ENCODE assay signal across 10 cellular contexts in the genomic region with DNA sequence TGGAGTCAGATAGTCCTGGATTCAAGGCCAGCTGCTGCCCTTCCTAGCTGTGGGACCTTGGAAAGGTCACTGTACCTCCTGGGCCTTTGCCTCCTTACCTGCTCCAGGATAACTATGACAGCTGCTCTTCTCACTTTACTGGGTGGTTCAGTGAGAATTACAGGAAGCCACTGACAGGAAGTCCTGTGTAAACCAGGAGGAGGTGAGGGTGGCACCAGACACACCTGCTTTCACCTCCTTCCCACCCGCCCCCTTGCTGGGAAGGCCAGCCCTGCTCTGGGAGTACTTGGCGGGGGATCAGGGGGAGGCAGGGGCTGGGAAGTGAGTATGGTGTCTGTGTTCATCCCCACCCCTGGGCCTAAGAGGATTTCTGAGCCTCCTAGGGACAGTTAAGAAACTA. TPM values are rescaled to one million over a fixed set of nuclear protein-coding genes. Genes with fewer than 3 reads are reported as not detected.
DNase-seq lines count a peak whose midpoint lies in the region; TF ChIP-seq lines count a peak whose summit lies in the region.
"Had no signal": no experiment of that assay in that cellular context is flagged by ENCODE, and none has a peak within 500 bp of the region (broad histone marks: within the 10 kb centered on the region; RNA-seq: fewer than 3 reads in every experiment).

No MANE protein-coding gene starts in this region.

- H3K36me3 ChIP-seq in BLaER1 (0 out of 2 replicates have a peak, but pooled peaks cover 9% of the 10 kb centered on the region), GM23248 (ENCODE audit: low read depth) (no peaks in the 10 kb centered on the region)
- H3K36me3 ChIP-seq: suprapubic skin had no signal

- H2AFZ ChIP-seq in GM23248: no peak overlapping the region

- no peaks in the 10 kb centered on the region for H3K9me3 ChIP-seq in BLaER1
- H3K9me3 ChIP-seq in GM23248 (ENCODE audit: low read depth): no peaks in the 10 kb centered on the region
- H3K9me3 ChIP-seq: esophagus squamous epithelium, suprapubic skin had no signal

- no peaks in the 10 kb centered on the region for H3K9me3 Mint-ChIP-seq in immature natural killer cell

- peak overlapping the region; percentile 98 for H3K4me2 ChIP-seq in BLaER1
- H3K4me2 ChIP-seq in GM23248 (ENCODE audit: unreplicated experiment): no peak overlapping the region

- peaks cover 62 to 71% of the 10 kb centered on the region in 2 donors for H3K4me1 Mint-ChIP-seq in immature natural killer cell

- H3K27me3 ChIP-seq in BLaER1: no peaks in the 10 kb centered on the region
- H3K27me3 ChIP-seq in HL-60 (ENCODE audit: insufficient read depth, poor library complexity, severe bottlenecking): no peaks in the 10 kb centered on the region
- no peaks in the 10 kb centered on the region for H3K27me3 ChIP-seq in GM23248 (replicated peaks; ENCODE audit: insufficient read depth)
- H3K27me3 ChIP-seq: esophagus squamous epithelium, suprapubic skin had no signal

- H3K4me3 ChIP-seq in BLaER1: no peak overlapping the region
- H3K4me3 ChIP-seq in HL-60 (replicated peaks; ENCODE audit: insufficient read depth, low read length): no peak overlapping the region
- no peak overlapping the region for H3K4me3 ChIP-seq in GM23248
- H3K4me3 ChIP-seq: esophagus squamous epithelium, suprapubic skin had no signal

- H3K79me2 ChIP-seq in GM23248 (ENCODE audit: insufficient read depth): no peaks in the 10 kb centered on the region

- no peaks in the 10 kb centered on the region for H4K20me1 ChIP-seq in BLaER1
- H4K20me1 ChIP-seq in GM23248 (ENCODE audit: insufficient read depth): no peaks in the 10 kb centered on the region

- peak overlapping the region; percentile 65 to 79 (median 74) for H3K4me3 Mint-ChIP-seq in immature natural killer cell

- DNase-seq in HL-60 (ENCODE audit: low read depth in 1 of 2, low spot score in 1 of 2) (no peak), immature natural killer cell (peak; percentile 25 to 30 (median 29)), NCI-H2227 (lab: John Stamatoyannopoulos, UW; ENCODE audit: unreplicated experiment) (no peak), GM23248 (no peak), NCI-H1694 (lab: John Stamatoyannopoulos, UW) (no peak), ecto neural progenitor cell (ENCODE audit: low spot score) (no peak)
- peak; percentile 14 for DNase-seq in activated CD4-positive, alpha-beta T cell treated with anti-CD3 and anti-CD28 coated beads, Interleukin-2, amount 50 U/mL, for 1 hour
- DNase-seq: esophagus squamous epithelium had no signal

- peak overlapping the region; percentile 76 for H3K27ac ChIP-seq in BLaER1
- peak overlapping the region; percentile 12; the same call in 1 of the 2 replicates for H3K27ac ChIP-seq in HL-60 (replicated peaks)
- H3K27ac ChIP-seq in GM23248: no peak overlapping the region
- H3K27ac ChIP-seq: suprapubic skin had no signal

- H3K27me3 Mint-ChIP-seq in immature natural killer cell (ENCODE audit: low read depth in 3 of 3): peaks cover 1 to 5% (median 2%) of the 10 kb centered on the region in 3 donors

- in situ Hi-C loops in GM23248 (cut with MboI): no loop called here

- no peaks in the 10 kb centered on the region for H3K9me2 ChIP-seq in GM23248 (ENCODE audit: insufficient read depth)

- no peaks in the 10 kb centered on the region for H3K36me3 Mint-ChIP-seq in immature natural killer cell

- no peak for TF ChIP-seq CTCF in HL-60 (IDR thresholded peaks at IDR 0.05; ENCODE audit: insufficient read depth, low read length)

- H3K4me1 ChIP-seq in BLaER1 (peaks cover 100% of the 10 kb centered on the region), GM23248 (ENCODE audit: insufficient read depth) (no peaks in the 10 kb centered on the region)

- peak overlapping the region; percentile 67 for H3K9ac ChIP-seq in BLaER1
- no peak overlapping the region for H3K9ac ChIP-seq in GM23248

- peak overlapping the region; percentile 74 to 92 (median 90) for H3K27ac Mint-ChIP-seq in immature natural killer cell

- WGBS in GM23248 (ENCODE audit: low coverage in 1 of 2, low lambda C conversion rate in 2 of 2, missing lambda C conversion rate in 2 of 2), 2 experiments: 92 to 100% methylated on average over 2 of the region's 2 CpGs

- H3F3A ChIP-seq in GM23248 (ENCODE audit: insufficient read depth): no peaks in the 10 kb centered on the region

RNA-seq across cellular contexts. Expression of gene CPNE2, which starts 42.6 kb away (rescaled TPM):
- polyA plus RNA-seq in immature natural killer cell (10 to 100 TPM in 1 of 3 donors, 1 to 10 TPM in 2; 2.4 to 10.8 (median 5.8) TPM), GM23248 (2016; fragmentation: Nextera tagmentation; extraction: Ambion mirVana) (9.0 and 11.6 TPM in 2 replicates)
- total RNA-seq in GM23248 (2014; rRNA removed; shearing (Covaris generic)): 7.3 and 13.9 TPM in 2 replicates

RNA-seq across cellular contexts. Expression of gene PSME3IP1, which starts 50.9 kb away (rescaled TPM):
- polyA plus RNA-seq in immature natural killer cell (10 to 100 TPM; 79.0 to 91.7 (median 88.9) TPM), GM23248 (2016; fragmentation: Nextera tagmentation; extraction: Ambion mirVana) (58.9 and 67.7 TPM in 2 replicates)
- total RNA-seq in GM23248 (2014; rRNA removed; shearing (Covaris generic)): 39.7 and 42.2 TPM in 2 replicates

RNA-seq across cellular contexts. Expression of gene RSPRY1, which starts 51.1 kb away (rescaled TPM):
- polyA plus RNA-seq in immature natural killer cell (10 to 100 TPM; 22.5 to 31.8 (median 24.7) TPM), GM23248 (2016; fragmentation: Nextera tagmentation; extraction: Ambion mirVana) (39.1 and 43.9 TPM in 2 replicates)
- total RNA-seq in GM23248 (2014; rRNA removed; shearing (Covaris generic)): 34.7 and 42.7 TPM in 2 replicates

Comparison
In these comparisons a context has a peak if more than half of its experiments do, and no peak if none do; other contexts are left out.
1. DNase-seq: peak in activated CD4-positive, alpha-beta T cell treated with anti-CD3 and anti-CD28 coated beads, Interleukin-2, amount 50 U/mL, for 1 hour (single experiment) and immature natural killer cell (3 of 3); none in HL-60 (0 of 2), NCI-H2227 (single experiment), GM23248 (single experiment), NCI-H1694 (single experiment) and ecto neural progenitor cell (single experiment).